Comparison of ENCODE assay signal across 8 cellular contexts in the genomic region with DNA sequence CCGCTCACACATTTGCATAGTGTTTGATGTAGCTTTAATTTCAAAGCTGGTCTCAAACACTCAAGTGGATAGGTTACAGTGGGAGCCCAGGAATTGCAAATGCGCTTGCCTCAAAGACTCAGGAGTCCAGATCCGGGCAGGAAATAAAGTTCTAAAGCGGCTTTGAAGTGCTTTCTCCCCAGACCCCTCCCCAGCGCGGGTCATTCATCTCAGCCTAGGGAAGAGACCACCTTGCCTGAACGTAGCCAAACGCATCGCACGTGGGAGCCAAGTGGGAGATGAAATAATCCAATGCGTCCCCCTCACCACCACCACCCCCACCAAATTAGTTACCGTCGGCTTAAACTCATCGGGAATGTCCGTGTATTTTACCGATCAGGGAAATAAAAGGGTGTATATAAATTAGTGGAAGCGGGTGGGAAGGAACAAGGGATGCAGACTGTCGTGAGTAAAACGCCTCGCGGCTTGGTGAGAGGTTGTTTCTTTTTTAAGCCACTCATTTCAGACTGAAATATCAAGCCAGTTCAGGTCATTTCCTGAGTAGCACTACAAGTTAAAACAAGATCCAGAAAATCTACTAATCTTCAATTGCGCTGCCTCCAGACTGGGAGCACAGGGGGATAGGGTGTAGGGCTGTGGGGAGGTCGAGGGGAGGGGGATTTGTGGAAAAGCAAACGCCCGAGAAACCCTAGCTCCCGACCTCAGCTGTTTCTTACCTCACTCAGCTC.
DNase-seq lines count a peak whose midpoint lies in the region; ATAC-seq, FAIRE-seq and TF ChIP-seq lines count a peak whose summit lies in the region.

No MANE protein-coding gene starts in this region.

- peaks cover 29% of the 10 kb centered on the region for H3K27me3 ChIP-seq in CD4-positive, CD25-positive, alpha-beta regulatory T cell (ENCODE audit: control insufficient read depth, insufficient read depth, low read length)
- H3K27me3 ChIP-seq in HL-60 (ENCODE audit: insufficient read depth, poor library complexity, severe bottlenecking) (peaks cover 7% of the 10 kb centered on the region), adipocyte (replicated peaks; ENCODE audit: control insufficient read depth, insufficient read depth, low read length) (no peaks in the 10 kb centered on the region), iPS-20b (ENCODE audit: insufficient read depth, low read length) (peaks cover 24% of the 10 kb centered on the region; the same call in 1 of the 2 replicates)

- H3K4me3 Mint-ChIP-seq in CD4-positive, CD25-positive, alpha-beta regulatory T cell = peak overlapping the region; percentile 89 to 95 (median 94)
- peak overlapping the region; percentile 81 for H3K4me3 Mint-ChIP-seq in stimulated activated effector memory CD8-positive, alpha-beta T cell treated with anti-CD3 and anti-CD28 coated beads, Interleukin-12 subunit alpha, Interleukin-12 subunit beta, amount 100 ng/mL, for 72 hours

- H3K9me3 Mint-ChIP-seq in CD4-positive, CD25-positive, alpha-beta regulatory T cell = peaks cover 0 to 2% (median 0%) of the 10 kb centered on the region in 7 donors
- H3K9me3 Mint-ChIP-seq in stimulated activated effector memory CD8-positive, alpha-beta T cell treated with anti-CD3 and anti-CD28 coated beads, Interleukin-12 subunit alpha, Interleukin-12 subunit beta, amount 100 ng/mL, for 72 hours = no peaks in the 10 kb centered on the region

- DNase-seq in CD4-positive, CD25-positive, alpha-beta regulatory T cell = peak in 2 of 3 donors; percentile 18 to 43
- DNase-seq in HL-60 (ENCODE audit: low read depth in 1 of 2, low spot score in 1 of 2) = no peak
- DNase-seq in adipocyte (ENCODE audit: low read depth) = peak; percentile 60
- no peak for DNase-seq in stimulated activated effector memory CD8-positive, alpha-beta T cell treated with anti-CD3 and anti-CD28 coated beads, Interleukin-12 subunit alpha, Interleukin-12 subunit beta, amount 100 ng/mL, for 72 hours (ENCODE audit: low spot score in 2 of 2)
- no peak for DNase-seq in RCC 7860 (ENCODE audit: low spot score)

- no peak for ATAC-seq in CD4-positive, CD25-positive, alpha-beta regulatory T cell (ENCODE audit: low read depth in 2 of 2)
- ATAC-seq in GM19455 (IDR thresholded peaks at IDR 0.05; ENCODE audit: unreplicated experiment) = peak; percentile 23
- peak; percentile 55 for ATAC-seq in stimulated activated effector memory CD8-positive, alpha-beta T cell treated with anti-CD3 and anti-CD28 coated beads, Interleukin-12 subunit alpha, Interleukin-12 subunit beta, amount 100 ng/mL, for 72 hours
- no peak for ATAC-seq in activated CD4-positive, CD25-positive, alpha-beta regulatory T cell treated with anti-CD3 and anti-CD28 coated beads, Interleukin-2, amount 50 U/mL, for 24 hours

- peak overlapping the region; percentile 9 for H3K27ac ChIP-seq in CD4-positive, CD25-positive, alpha-beta regulatory T cell (ENCODE audit: insufficient read depth, low read length, poor library complexity, severe bottlenecking)
- H3K27ac ChIP-seq in HL-60 (replicated peaks) (no peak overlapping the region), iPS-20b (ENCODE audit: low read length) (no peak overlapping the region)

- peaks cover 22% of the 10 kb centered on the region for H3K4me1 ChIP-seq in CD4-positive, CD25-positive, alpha-beta regulatory T cell (ENCODE audit: control insufficient read depth, insufficient read depth, low read length, poor library complexity, severe bottlenecking)
- H3K4me1 ChIP-seq in adipocyte (ENCODE audit: control insufficient read depth, insufficient read depth, low read length) = peaks cover 21% of the 10 kb centered on the region
- H3K4me1 ChIP-seq in iPS-20b (ENCODE audit: insufficient read depth, low read length) = peaks cover 37% of the 10 kb centered on the region; the same call in 1 of the 2 replicates

- no peak for TF ChIP-seq CTCF in HL-60 (IDR thresholded peaks at IDR 0.05; ENCODE audit: insufficient read depth, low read length)

- no peak for FAIRE-seq in RCC 7860 (lab: Jason Lieb, UNC)

- no peaks in the 10 kb centered on the region for H3K9me3 ChIP-seq in CD4-positive, CD25-positive, alpha-beta regulatory T cell (ENCODE audit: control insufficient read depth in 2 of 2, low read length in 2 of 2)
- H3K9me3 ChIP-seq in adipocyte (ENCODE audit: control insufficient read depth, low read length) (no peaks in the 10 kb centered on the region), iPS-20b (ENCODE audit: insufficient read depth, low read depth, low read length) (no peaks in the 10 kb centered on the region)

- peak overlapping the region in 2 of 3 donors; percentile 76 to 86 for H3K27ac Mint-ChIP-seq in CD4-positive, CD25-positive, alpha-beta regulatory T cell
- H3K27ac Mint-ChIP-seq in stimulated activated effector memory CD8-positive, alpha-beta T cell treated with anti-CD3 and anti-CD28 coated beads, Interleukin-12 subunit alpha, Interleukin-12 subunit beta, amount 100 ng/mL, for 72 hours = peak overlapping the region; percentile 38

- H3K36me3 Mint-ChIP-seq in CD4-positive, CD25-positive, alpha-beta regulatory T cell = no peaks in the 10 kb centered on the region
- H3K36me3 Mint-ChIP-seq in stimulated activated effector memory CD8-positive, alpha-beta T cell treated with anti-CD3 and anti-CD28 coated beads, Interleukin-12 subunit alpha, Interleukin-12 subunit beta, amount 100 ng/mL, for 72 hours = no peaks in the 10 kb centered on the region

- H3K27me3 Mint-ChIP-seq in CD4-positive, CD25-positive, alpha-beta regulatory T cell = peaks cover 52% of the 10 kb centered on the region

- H3K4me1 Mint-ChIP-seq in CD4-positive, CD25-positive, alpha-beta regulatory T cell = peaks cover 0 to 35% (median 25%) of the 10 kb centered on the region in 4 donors
- peaks cover 16% of the 10 kb centered on the region for H3K4me1 Mint-ChIP-seq in stimulated activated effector memory CD8-positive, alpha-beta T cell treated with anti-CD3 and anti-CD28 coated beads, Interleukin-12 subunit alpha, Interleukin-12 subunit beta, amount 100 ng/mL, for 72 hours

- peak overlapping the region; percentile 86 for H3K9ac ChIP-seq in adipocyte (ENCODE audit: low read length)
- H3K9ac ChIP-seq in iPS-20b (ENCODE audit: low read depth, low read length) = peak overlapping the region; percentile 82

- H3K36me3 ChIP-seq in CD4-positive, CD25-positive, alpha-beta regulatory T cell (ENCODE audit: control insufficient read depth, insufficient read depth, low read length) = no peaks in the 10 kb centered on the region
- H3K36me3 ChIP-seq in adipocyte (ENCODE audit: control insufficient read depth, insufficient read depth, low read length, severe bottlenecking) (no peaks in the 10 kb centered on the region), iPS-20b (ENCODE audit: insufficient read depth, low read depth, low read length) (no peaks in the 10 kb centered on the region)

- H3K4me3 ChIP-seq in CD4-positive, CD25-positive, alpha-beta regulatory T cell (ENCODE audit: low read depth, low read length) = peak overlapping the region; percentile 90
- H3K4me3 ChIP-seq in HL-60 (replicated peaks; ENCODE audit: insufficient read depth, low read length) (peak overlapping the region; percentile 39), adipocyte (ENCODE audit: low read length) (peak overlapping the region; percentile 98), iPS-20b (ENCODE audit: low read length) (peak overlapping the region; percentile 82)

Comparison
In these comparisons a context has a peak if more than half of its experiments do, and no peak if none do; other contexts are left out.
1. ATAC-seq: peak in GM19455 (single experiment) and stimulated activated effector memory CD8-positive, alpha-beta T cell treated with anti-CD3 and anti-CD28 coated beads, Interleukin-12 subunit alpha, Interleukin-12 subunit beta, amount 100 ng/mL, for 72 hours (single experiment); none in CD4-positive, CD25-positive, alpha-beta regulatory T cell (0 of 2) and activated CD4-positive, CD25-positive, alpha-beta regulatory T cell treated with anti-CD3 and anti-CD28 coated beads, Interleukin-2, amount 50 U/mL, for 24 hours (0 of 2).
2. DNase-seq: peak in CD4-positive, CD25-positive, alpha-beta regulatory T cell (2 of 3) and adipocyte (single experiment); none in HL-60 (0 of 2), stimulated activated effector memory CD8-positive, alpha-beta T cell treated with anti-CD3 and anti-CD28 coated beads, Interleukin-12 subunit alpha, Interleukin-12 subunit beta, amount 100 ng/mL, for 72 hours (0 of 2) and RCC 7860 (single experiment).
3. H3K4me3 ChIP-seq: peak in every context shown above with its lines; median percentile 98 in adipocyte; 90 in CD4-positive, CD25-positive, alpha-beta regulatory T cell; 82 in iPS-20b; 39 in HL-60.